Comparison of ENCODE assay signal across 1 cellular context in genomic region chr17:49414622-49415350, GRCh38.
A peak's percentile ranks its signal among the peaks of the same experiment; 100 is the strongest.
TF ChIP-seq lines count a peak whose summit lies in the region.

TSS of gene PHB1 (minus strand) at chr17:49414882. CDS start at chr17:49413264, 1,618 bp downstream.

TF ChIP-seq in GM12878, 131 proteins besides CTCF, POLR2A, EP300 and RAD21 (continued from another document and continues in another):
- no peak for TF ChIP-seq CEBPZ (IDR thresholded peaks at IDR 0.05; ENCODE audit: low read depth, low read length)
- TF ChIP-seq POU2F2 (IDR thresholded peaks at IDR 0.05; ENCODE audit: borderline replicate concordance, low read depth, low read length) = peak; percentile 42; the same call in 1 of the 3 replicates
- TF ChIP-seq IKZF2 (IDR thresholded peaks at IDR 0.05) = no peak
- TF ChIP-seq PRDM15 (CRISPR knock-in tag; IDR thresholded peaks at IDR 0.05) = no peak
- peak; percentile 96 for TF ChIP-seq CREM (IDR thresholded peaks at IDR 0.05; ENCODE audit: low read depth)
- TF ChIP-seq PKNOX1 (IDR thresholded peaks at IDR 0.05) = no peak
- TF ChIP-seq CBX3 (IDR thresholded peaks at IDR 0.05; ENCODE audit: borderline replicate concordance, low read depth) = no peak
- peak; percentile 40 for TF ChIP-seq RELA (IDR thresholded peaks at IDR 0.05; ENCODE audit: borderline replicate concordance, partially characterized antibody)
- no peak for TF ChIP-seq TCF12 (IDR thresholded peaks at IDR 0.05; ENCODE audit: low read depth, low read length)
- TF ChIP-seq NFYA (IDR thresholded peaks at IDR 0.05; ENCODE audit: borderline replicate concordance, low read depth, low read length) = no peak; the same call in 1 of the 2 replicates
- TF ChIP-seq HDAC6 (IDR thresholded peaks at IDR 0.05; ENCODE audit: unreplicated experiment) = no peak
- TF ChIP-seq IKZF1 (conservative IDR thresholded peaks at IDR 0.05) = peak; percentile 100
- TF ChIP-seq CHD1 (IDR thresholded peaks at IDR 0.05; ENCODE audit: low read depth, low read length) = no peak
- peak; percentile 95 for TF ChIP-seq TARDBP (IDR thresholded peaks at IDR 0.05; ENCODE audit: borderline replicate concordance)
- no peak for TF ChIP-seq PAX8 (IDR thresholded peaks at IDR 0.05)
- TF ChIP-seq ATF7 (IDR thresholded peaks at IDR 0.05; ENCODE audit: low read depth) = peak; percentile 19; the same call in 1 of the 2 replicates
- no peak for TF ChIP-seq ZNF687 (IDR thresholded peaks at IDR 0.05)
- TF ChIP-seq BMI1 (IDR thresholded peaks at IDR 0.05; ENCODE audit: borderline replicate concordance) = no peak
- TF ChIP-seq ESRRA (IDR thresholded peaks at IDR 0.05; ENCODE audit: low read length) = peak; percentile 28; the same call in 1 of the 2 replicates
- TF ChIP-seq ZNF622 (IDR thresholded peaks at IDR 0.05) = no peak
- no peak for TF ChIP-seq MTA3 (IDR thresholded peaks at IDR 0.05; ENCODE audit: borderline replicate concordance, low read length)
- TF ChIP-seq NFIC (IDR thresholded peaks at IDR 0.05; ENCODE audit: low read depth, low read length) = no peak
- TF ChIP-seq ZBTB40 (IDR thresholded peaks at IDR 0.05; ENCODE audit: borderline replicate concordance) = peak; percentile 81; the same call in 1 of the 2 replicates
- TF ChIP-seq SIX5 (IDR thresholded peaks at IDR 0.05; ENCODE audit: low read depth, low read length, severe bottlenecking) = peak; percentile 99
- 0 out of 2 replicates have a peak, but pooled peaks have one; percentile 33 for TF ChIP-seq E2F4 (IDR thresholded peaks at IDR 0.05; ENCODE audit: low read depth, low read length)
- TF ChIP-seq FOXK2 (IDR thresholded peaks at IDR 0.05) = no peak
- TF ChIP-seq CBFB (IDR thresholded peaks at IDR 0.05; ENCODE audit: low read depth) = peak; percentile 83
- TF ChIP-seq MXI1 (IDR thresholded peaks at IDR 0.05; ENCODE audit: low read depth, low read length) = peak; percentile 97
- TF ChIP-seq E4F1 (IDR thresholded peaks at IDR 0.05; ENCODE audit: borderline replicate concordance, partially characterized antibody) = peak; percentile 21
- TF ChIP-seq ZNF592 (IDR thresholded peaks at IDR 0.05) = no peak
- no peak for TF ChIP-seq PAX5 (IDR thresholded peaks at IDR 0.05; ENCODE audit: borderline replicate concordance, low read depth, low read length)
